In the genomic region with DNA sequence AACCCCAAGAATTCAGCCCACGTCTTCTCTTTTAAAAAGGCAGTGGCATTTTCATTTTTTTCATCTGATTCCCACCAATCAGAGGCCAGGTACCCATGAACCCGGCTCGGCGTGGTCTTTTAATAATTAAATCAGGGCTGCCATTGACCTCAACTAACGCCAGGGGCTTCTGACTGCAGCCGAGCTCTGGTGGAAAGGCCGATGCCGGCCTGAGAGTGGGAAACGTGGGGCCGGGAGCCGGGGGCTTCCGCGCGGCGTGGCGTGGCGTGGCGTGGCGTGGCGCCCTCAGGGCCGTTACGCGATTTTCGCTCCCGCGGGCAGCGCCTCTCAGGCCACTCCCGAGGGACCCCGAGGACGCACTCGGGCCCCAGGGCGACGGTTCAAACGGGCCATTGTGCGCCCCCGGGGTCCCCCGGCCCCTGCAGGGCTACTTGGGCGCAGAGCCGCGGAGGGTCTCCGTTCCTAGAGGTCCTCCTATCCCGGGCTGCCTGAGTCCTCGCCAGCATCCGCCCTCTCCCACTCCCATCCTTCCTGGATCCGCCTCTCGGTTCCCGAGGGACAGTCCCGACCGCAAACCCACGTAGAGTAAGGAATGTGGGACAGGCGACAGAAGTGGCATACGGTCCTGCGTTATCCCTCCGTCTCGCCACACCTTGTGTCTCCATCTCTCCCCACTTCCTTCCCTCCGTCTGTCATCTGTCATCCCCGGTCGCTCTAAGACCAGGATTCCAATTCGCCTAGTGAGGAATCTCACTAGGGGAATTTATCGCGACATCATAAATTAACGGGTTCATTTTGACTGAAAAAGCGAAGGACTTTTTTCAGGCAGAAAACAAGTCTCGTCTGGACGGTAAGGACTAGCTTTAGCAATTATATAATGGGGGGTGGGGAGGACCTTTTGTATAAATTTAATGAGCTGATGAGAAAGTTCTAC, we compare ENCODE assay signal across 1 cellular context.
TF ChIP-seq lines count a peak whose summit lies in the region.

No MANE protein-coding gene starts in this region.

TF ChIP-seq in K562, 482 proteins besides CTCF, POLR2A, EP300 and RAD21 (continued from another document and continues in another):
- TF ChIP-seq, protein P1, sequence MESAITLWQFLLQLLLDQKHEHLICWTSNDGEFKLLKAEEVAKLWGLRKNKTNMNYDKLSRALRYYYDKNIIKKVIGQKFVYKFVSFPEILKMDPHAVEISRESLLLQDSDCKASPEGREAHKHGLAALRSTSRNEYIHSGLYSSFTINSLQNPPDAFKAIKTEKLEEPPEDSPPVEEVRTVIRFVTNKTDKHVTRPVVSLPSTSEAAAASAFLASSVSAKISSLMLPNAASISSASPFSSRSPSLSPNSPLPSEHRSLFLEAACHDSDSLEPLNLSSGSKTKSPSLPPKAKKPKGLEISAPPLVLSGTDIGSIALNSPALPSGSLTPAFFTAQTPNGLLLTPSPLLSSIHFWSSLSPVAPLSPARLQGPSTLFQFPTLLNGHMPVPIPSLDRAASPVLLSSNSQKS (CRISPR knock-in tag; IDR thresholded peaks at IDR 0.05), result no peak
- TF ChIP-seq U2AF2 (optimal IDR thresholded peaks at IDR 0.05; ENCODE audit: low read depth, low read length) (no peak), BHLHE40 (IDR thresholded peaks at IDR 0.05; ENCODE audit: low read length) (no peak), BRD4 (IDR thresholded peaks at IDR 0.05) (no peak), MECOM (CRISPR knock-in tag; IDR thresholded peaks at IDR 0.05) (no peak), ARNT (IDR thresholded peaks at IDR 0.05) (no peak), SUPT5H (IDR thresholded peaks at IDR 0.05) (0 out of 2 replicates have a peak, but pooled peaks have one; percentile 56), HCFC1 (IDR thresholded peaks at IDR 0.05; ENCODE audit: low read depth, low read length) (no peak), STAT5A (IDR thresholded peaks at IDR 0.05; ENCODE audit: borderline replicate concordance, low read length) (no peak), CBFB (CRISPR knock-in tag; IDR thresholded peaks at IDR 0.05) (peak; percentile 41; the same call in 1 of the 2 replicates), KDM5B (IDR thresholded peaks at IDR 0.05; ENCODE audit: insufficient replicate concordance, low read depth, low read length) (peak; percentile 56), HIVEP1 (CRISPR knock-in tag; IDR thresholded peaks at IDR 0.05) (no peak), HNRNPUL1 (IDR thresholded peaks at IDR 0.05; ENCODE audit: low read length) (no peak), ZFP36 (IDR thresholded peaks at IDR 0.05; ENCODE audit: low read depth, low read length, partially characterized antibody) (no peak), DIDO1 (tag; IDR thresholded peaks at IDR 0.05; ENCODE audit: low read depth) (no peak), PHTF2 (CRISPR knock-in tag; IDR thresholded peaks at IDR 0.05) (no peak), NCOA4 (IDR thresholded peaks at IDR 0.05; ENCODE audit: partially characterized antibody) (no peak), GATAD2B (IDR thresholded peaks at IDR 0.05; ENCODE audit: borderline replicate concordance) (0 out of 2 replicates have a peak, but pooled peaks have one; percentile 71), ZNF717 (CRISPR knock-in tag; IDR thresholded peaks at IDR 0.05) (no peak), NONO (IDR thresholded peaks at IDR 0.05; ENCODE audit: low read depth in 2 of 2, low read length in 1 of 2) (no peak), NRF1 (conservative IDR thresholded peaks at IDR 0.05 in 1 of 2, IDR thresholded peaks at IDR 0.05 in 1 of 2) (no peak), ZEB2 (IDR thresholded peaks at IDR 0.05) (peak; percentile 54), KLF16 (IDR thresholded peaks at IDR 0.05) (no peak), ZNF699 (CRISPR knock-in tag; IDR thresholded peaks at IDR 0.05; ENCODE audit: insufficient replicate concordance) (no peak), KDM4B (IDR thresholded peaks at IDR 0.05; ENCODE audit: borderline replicate concordance in 2 of 2, low read depth in 1 of 2) (no peak), ZKSCAN3 (CRISPR knock-in tag; IDR thresholded peaks at IDR 0.05) (no peak), TAF9B (IDR thresholded peaks at IDR 0.05; ENCODE audit: partially characterized antibody) (no peak), PRMT5 (CRISPR knock-in tag; IDR thresholded peaks at IDR 0.05) (no peak), SNIP1 (IDR thresholded peaks at IDR 0.05; ENCODE audit: low read depth) (no peak), ZNF778 (CRISPR knock-in tag; IDR thresholded peaks at IDR 0.05) (no peak), ZNF184 (CRISPR knock-in tag; IDR thresholded peaks at IDR 0.05) (no peak), CTBP1 (IDR thresholded peaks at IDR 0.05; ENCODE audit: borderline replicate concordance) (peak; percentile 79), E2F3 (CRISPR knock-in tag; IDR thresholded peaks at IDR 0.05) (no peak), CREBBP (IDR thresholded peaks at IDR 0.05; ENCODE audit: low read depth, low read length) (no peak), RUNX1 (IDR thresholded peaks at IDR 0.05; ENCODE audit: low read depth) (no peak), ZNF217 (CRISPR knock-in tag; IDR thresholded peaks at IDR 0.05) (no peak), RHOXF2B (CRISPR knock-in tag; conservative IDR thresholded peaks at IDR 0.05) (no peak), POLR2H (tag; IDR thresholded peaks at IDR 0.05; ENCODE audit: low read depth) (no peak), CHD2 (IDR thresholded peaks at IDR 0.05; ENCODE audit: low read depth, low read length) (peak; percentile 61; the same call in 1 of the 2 replicates), YBX1 (IDR thresholded peaks at IDR 0.05) (no peak), ETS2 (tag; IDR thresholded peaks at IDR 0.05; ENCODE audit: borderline replicate concordance, poor library complexity, severe bottlenecking) (no peak), PML (IDR thresholded peaks at IDR 0.05; ENCODE audit: low read length) (0 out of 2 replicates have a peak, but pooled peaks have one; percentile 13), XRCC5 (IDR thresholded peaks at IDR 0.05; ENCODE audit: low read depth, low read length) (no peak), CBX3 (IDR thresholded peaks at IDR 0.05; ENCODE audit: borderline replicate concordance in 1 of 2, low read length in 2 of 2) (no peak), PRPF4 (IDR thresholded peaks at IDR 0.05; ENCODE audit: insufficient read depth, low read depth, low read length, poor library complexity, severe bottlenecking) (no peak), LARP7 (IDR thresholded peaks at IDR 0.05) (no peak), FIP1L1 (IDR thresholded peaks at IDR 0.05; ENCODE audit: low read depth, low read length, poor library complexity, severe bottlenecking) (no peak), HDAC8 (tag; IDR thresholded peaks at IDR 0.05) (no peak), ZNF408 (CRISPR knock-in tag; IDR thresholded peaks at IDR 0.05; ENCODE audit: low read depth) (no peak)
- TF ChIP-seq, protein P2, sequence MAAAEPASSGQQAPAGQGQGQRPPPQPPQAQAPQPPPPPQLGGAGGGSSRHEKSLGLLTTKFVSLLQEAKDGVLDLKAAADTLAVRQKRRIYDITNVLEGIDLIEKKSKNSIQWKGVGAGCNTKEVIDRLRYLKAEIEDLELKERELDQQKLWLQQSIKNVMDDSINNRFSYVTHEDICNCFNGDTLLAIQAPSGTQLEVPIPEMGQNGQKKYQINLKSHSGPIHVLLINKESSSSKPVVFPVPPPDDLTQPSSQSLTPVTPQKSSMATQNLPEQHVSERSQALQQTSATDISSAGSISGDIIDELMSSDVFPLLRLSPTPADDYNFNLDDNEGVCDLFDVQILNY (CRISPR knock-in tag; IDR thresholded peaks at IDR 0.05), result no peak
- TF ChIP-seq, protein P3, sequence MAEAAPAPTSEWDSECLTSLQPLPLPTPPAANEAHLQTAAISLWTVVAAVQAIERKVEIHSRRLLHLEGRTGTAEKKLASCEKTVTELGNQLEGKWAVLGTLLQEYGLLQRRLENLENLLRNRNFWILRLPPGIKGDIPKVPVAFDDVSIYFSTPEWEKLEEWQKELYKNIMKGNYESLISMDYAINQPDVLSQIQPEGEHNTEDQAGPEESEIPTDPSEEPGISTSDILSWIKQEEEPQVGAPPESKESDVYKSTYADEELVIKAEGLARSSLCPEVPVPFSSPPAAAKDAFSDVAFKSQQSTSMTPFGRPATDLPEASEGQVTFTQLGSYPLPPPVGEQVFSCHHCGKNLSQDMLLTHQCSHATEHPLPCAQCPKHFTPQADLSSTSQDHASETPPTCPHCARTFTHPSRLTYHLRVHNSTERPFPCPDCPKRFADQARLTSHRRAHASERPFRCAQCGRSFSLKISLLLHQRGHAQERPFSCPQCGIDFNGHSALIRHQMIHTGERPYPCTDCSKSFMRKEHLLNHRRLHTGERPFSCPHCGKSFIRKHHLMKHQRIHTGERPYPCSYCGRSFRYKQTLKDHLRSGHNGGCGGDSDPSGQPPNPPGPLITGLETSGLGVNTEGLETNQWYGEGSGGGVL (CRISPR knock-in tag; IDR thresholded peaks at IDR 0.05), result no peak
- TF ChIP-seq, protein P4, sequence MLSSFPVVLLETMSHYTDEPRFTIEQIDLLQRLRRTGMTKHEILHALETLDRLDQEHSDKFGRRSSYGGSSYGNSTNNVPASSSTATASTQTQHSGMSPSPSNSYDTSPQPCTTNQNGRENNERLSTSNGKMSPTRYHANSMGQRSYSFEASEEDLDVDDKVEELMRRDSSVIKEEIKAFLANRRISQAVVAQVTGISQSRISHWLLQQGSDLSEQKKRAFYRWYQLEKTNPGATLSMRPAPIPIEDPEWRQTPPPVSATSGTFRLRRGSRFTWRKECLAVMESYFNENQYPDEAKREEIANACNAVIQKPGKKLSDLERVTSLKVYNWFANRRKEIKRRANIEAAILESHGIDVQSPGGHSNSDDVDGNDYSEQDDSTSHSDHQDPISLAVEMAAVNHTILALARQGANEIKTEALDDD (IDR thresholded peaks at IDR 0.05), result no peak
- TF ChIP-seq, protein P5, sequence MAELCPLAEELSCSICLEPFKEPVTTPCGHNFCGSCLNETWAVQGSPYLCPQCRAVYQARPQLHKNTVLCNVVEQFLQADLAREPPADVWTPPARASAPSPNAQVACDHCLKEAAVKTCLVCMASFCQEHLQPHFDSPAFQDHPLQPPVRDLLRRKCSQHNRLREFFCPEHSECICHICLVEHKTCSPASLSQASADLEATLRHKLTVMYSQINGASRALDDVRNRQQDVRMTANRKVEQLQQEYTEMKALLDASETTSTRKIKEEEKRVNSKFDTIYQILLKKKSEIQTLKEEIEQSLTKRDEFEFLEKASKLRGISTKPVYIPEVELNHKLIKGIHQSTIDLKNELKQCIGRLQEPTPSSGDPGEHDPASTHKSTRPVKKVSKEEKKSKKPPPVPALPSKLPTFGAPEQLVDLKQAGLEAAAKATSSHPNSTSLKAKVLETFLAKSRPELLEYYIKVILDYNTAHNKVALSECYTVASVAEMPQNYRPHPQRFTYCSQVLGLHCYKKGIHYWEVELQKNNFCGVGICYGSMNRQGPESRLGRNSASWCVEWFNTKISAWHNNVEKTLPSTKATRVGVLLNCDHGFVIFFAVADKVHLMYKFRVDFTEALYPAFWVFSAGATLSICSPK (IDR thresholded peaks at IDR 0.05; ENCODE audit: borderline replicate concordance), result no peak
- TF ChIP-seq, protein P6, sequence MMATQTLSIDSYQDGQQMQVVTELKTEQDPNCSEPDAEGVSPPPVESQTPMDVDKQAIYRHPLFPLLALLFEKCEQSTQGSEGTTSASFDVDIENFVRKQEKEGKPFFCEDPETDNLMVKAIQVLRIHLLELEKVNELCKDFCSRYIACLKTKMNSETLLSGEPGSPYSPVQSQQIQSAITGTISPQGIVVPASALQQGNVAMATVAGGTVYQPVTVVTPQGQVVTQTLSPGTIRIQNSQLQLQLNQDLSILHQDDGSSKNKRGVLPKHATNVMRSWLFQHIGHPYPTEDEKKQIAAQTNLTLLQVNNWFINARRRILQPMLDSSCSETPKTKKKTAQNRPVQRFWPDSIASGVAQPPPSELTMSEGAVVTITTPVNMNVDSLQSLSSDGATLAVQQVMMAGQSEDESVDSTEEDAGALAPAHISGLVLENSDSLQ (IDR thresholded peaks at IDR 0.05), result peak; percentile 61
- TF ChIP-seq, protein P7, sequence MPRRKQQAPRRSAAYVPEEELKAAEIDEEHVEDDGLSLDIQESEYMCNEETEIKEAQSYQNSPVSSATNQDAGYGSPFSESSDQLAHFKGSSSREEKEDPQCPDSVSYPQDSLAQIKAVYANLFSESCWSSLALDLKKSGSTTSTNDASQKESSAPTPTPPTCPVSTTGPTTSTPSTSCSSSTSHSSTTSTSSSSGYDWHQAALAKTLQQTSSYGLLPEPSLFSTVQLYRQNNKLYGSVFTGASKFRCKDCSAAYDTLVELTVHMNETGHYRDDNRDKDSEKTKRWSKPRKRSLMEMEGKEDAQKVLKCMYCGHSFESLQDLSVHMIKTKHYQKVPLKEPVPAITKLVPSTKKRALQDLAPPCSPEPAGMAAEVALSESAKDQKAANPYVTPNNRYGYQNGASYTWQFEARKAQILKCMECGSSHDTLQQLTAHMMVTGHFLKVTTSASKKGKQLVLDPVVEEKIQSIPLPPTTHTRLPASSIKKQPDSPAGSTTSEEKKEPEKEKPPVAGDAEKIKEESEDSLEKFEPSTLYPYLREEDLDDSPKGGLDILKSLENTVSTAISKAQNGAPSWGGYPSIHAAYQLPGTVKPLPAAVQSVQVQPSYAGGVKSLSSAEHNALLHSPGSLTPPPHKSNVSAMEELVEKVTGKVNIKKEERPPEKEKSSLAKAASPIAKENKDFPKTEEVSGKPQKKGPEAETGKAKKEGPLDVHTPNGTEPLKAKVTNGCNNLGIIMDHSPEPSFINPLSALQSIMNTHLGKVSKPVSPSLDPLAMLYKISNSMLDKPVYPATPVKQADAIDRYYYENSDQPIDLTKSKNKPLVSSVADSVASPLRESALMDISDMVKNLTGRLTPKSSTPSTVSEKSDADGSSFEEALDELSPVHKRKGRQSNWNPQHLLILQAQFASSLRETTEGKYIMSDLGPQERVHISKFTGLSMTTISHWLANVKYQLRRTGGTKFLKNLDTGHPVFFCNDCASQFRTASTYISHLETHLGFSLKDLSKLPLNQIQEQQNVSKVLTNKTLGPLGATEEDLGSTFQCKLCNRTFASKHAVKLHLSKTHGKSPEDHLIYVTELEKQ (CRISPR knock-in tag; IDR thresholded peaks at IDR 0.05), result no peak
- TF ChIP-seq, protein P8, sequence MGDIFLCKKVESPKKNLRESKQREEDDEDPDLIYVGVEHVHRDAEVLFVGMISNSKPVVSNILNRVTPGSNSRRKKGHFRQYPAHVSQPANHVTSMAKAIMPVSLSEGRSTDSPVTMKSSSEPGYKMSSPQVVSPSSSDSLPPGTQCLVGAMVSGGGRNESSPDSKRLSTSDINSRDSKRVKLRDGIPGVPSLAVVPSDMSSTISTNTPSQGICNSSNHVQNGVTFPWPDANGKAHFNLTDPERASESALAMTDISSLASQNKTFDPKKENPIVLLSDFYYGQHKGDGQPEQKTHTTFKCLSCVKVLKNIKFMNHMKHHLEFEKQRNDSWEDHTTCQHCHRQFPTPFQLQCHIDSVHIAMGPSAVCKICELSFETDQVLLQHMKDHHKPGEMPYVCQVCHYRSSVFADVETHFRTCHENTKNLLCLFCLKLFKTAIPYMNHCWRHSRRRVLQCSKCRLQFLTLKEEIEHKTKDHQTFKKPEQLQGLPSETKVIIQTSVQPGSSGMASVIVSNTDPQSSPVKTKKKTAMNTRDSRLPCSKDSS (IDR thresholded peaks at IDR 0.05; ENCODE audit: low read depth, partially characterized antibody), result no peak
- TF ChIP-seq, protein P9, sequence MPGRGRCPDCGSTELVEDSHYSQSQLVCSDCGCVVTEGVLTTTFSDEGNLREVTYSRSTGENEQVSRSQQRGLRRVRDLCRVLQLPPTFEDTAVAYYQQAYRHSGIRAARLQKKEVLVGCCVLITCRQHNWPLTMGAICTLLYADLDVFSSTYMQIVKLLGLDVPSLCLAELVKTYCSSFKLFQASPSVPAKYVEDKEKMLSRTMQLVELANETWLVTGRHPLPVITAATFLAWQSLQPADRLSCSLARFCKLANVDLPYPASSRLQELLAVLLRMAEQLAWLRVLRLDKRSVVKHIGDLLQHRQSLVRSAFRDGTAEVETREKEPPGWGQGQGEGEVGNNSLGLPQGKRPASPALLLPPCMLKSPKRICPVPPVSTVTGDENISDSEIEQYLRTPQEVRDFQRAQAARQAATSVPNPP (IDR thresholded peaks at IDR 0.05; ENCODE audit: borderline replicate concordance, insufficient read depth, insufficient read length), result no peak
